Comparison of ENCODE assay signal across 2 cellular contexts in genomic region chr11:9399466-9399865, GRCh38.
TF ChIP-seq lines count a peak whose summit lies in the region.

No MANE protein-coding gene starts in this region.

TF ChIP-seq in IMR-90, 13 proteins besides CTCF, POLR2A, EP300 and RAD21:
- TF ChIP-seq FOS (IDR thresholded peaks at IDR 0.05; ENCODE audit: low read depth, low read length) (no peak), USF2 (IDR thresholded peaks at IDR 0.05; ENCODE audit: low read depth, low read length) (no peak), SMC3 (IDR thresholded peaks at IDR 0.05; ENCODE audit: low read depth, low read length) (no peak), RFX5 (IDR thresholded peaks at IDR 0.05; ENCODE audit: low read depth, low read length) (no peak), CEBPB (IDR thresholded peaks at IDR 0.05; ENCODE audit: low read depth, low read length) (no peak), MAFK (IDR thresholded peaks at IDR 0.05; ENCODE audit: low read depth, low read length) (no peak), ELK1 (IDR thresholded peaks at IDR 0.05; ENCODE audit: borderline replicate concordance, low read depth, low read length) (no peak), CHD1 (IDR thresholded peaks at IDR 0.05; ENCODE audit: low read depth, low read length) (no peak), MXI1 (IDR thresholded peaks at IDR 0.05; ENCODE audit: borderline replicate concordance, low read depth, low read length) (no peak), BHLHE40 (IDR thresholded peaks at IDR 0.05; ENCODE audit: low read depth, low read length) (no peak), MAZ (IDR thresholded peaks at IDR 0.05; ENCODE audit: borderline replicate concordance, low read depth, low read length) (no peak), RCOR1 (IDR thresholded peaks at IDR 0.05; ENCODE audit: insufficient replicate concordance, low read length) (no peak), NFE2L2 (IDR thresholded peaks at IDR 0.05; ENCODE audit: low read depth, low read length) (no peak)

TF ChIP-seq in K562, 482 proteins besides CTCF, POLR2A, EP300 and RAD21:
- TF ChIP-seq CHD1 (IDR thresholded peaks at IDR 0.05; ENCODE audit: low read length) = no peak
- 0 out of 2 replicates have a peak, but pooled peaks have one; percentile 7 for TF ChIP-seq ATF3 (IDR thresholded peaks at IDR 0.05)
- no peak for TF ChIP-seq ATF3 (CRISPR knock-in tag; conservative IDR thresholded peaks at IDR 0.05)
